In genomic region chr4:108311313-108311712, GRCh38 we compare ENCODE assay signal across 30 cellular contexts.
"Had no signal": no experiment of that assay in that cellular context is flagged by ENCODE, and none has a peak within 500 bp of the region (broad histone marks: within the 10 kb centered on the region; RNA-seq: fewer than 3 reads in every experiment).

No MANE protein-coding gene starts in this region.

- H3K4me3 Mint-ChIP-seq: activated B cell treated with CpG ODN at 0.5 μM for 24 hours; activated CD8-positive, alpha-beta T cell treated with anti-CD3 and anti-CD28 coated beads for 36 hours; activated naive CD8-positive, alpha-beta T cell; activated T-cell treated with anti-CD3 and anti-CD28 coated beads, Interleukin-2, amount 50 U/mL, for 4 hours; activated T-helper 17 cell treated with anti-CD3 and anti-CD28 coated beads, Interleukin-2, amount 50 U/mL, for 72 hours; central memory CD8-positive, alpha-beta T cell; dendritic cell treated with granulocyte-macrophage colony-stimulating factor and Interleukin-4, amounts not matched to agents 40 ng/mL and 50 ng/mL, for 4 days; endodermal cell; T-helper 2 cell treated with Interferon-gamma antibody and Interleukin-4, amounts not matched to agents 5 μg/mL and 100 μg/mL, for 36 hours had no signal

- H3K9me3 Mint-ChIP-seq: activated B cell treated with CpG ODN at 0.5 μM for 24 hours; activated CD8-positive, alpha-beta T cell treated with anti-CD3 and anti-CD28 coated beads for 36 hours; activated T-cell treated with anti-CD3 and anti-CD28 coated beads, Interleukin-2, amount 50 U/mL, for 4 hours; central memory CD8-positive, alpha-beta T cell; T-helper 2 cell treated with Interferon-gamma antibody and Interleukin-4, amounts not matched to agents 5 μg/mL and 100 μg/mL, for 36 hours had no signal

- H3K4me1 Mint-ChIP-seq: activated B cell treated with CpG ODN at 0.5 μM for 24 hours; central memory CD8-positive, alpha-beta T cell had no signal

- H3K27ac Mint-ChIP-seq: activated B cell treated with CpG ODN at 0.5 μM for 24 hours; activated CD8-positive, alpha-beta T cell treated with anti-CD3 and anti-CD28 coated beads for 36 hours; activated naive CD8-positive, alpha-beta T cell; dendritic cell treated with granulocyte-macrophage colony-stimulating factor and Interleukin-4, amounts not matched to agents 40 ng/mL and 50 ng/mL, for 4 days; endodermal cell; T-helper 2 cell treated with Interferon-gamma antibody and Interleukin-4, amounts not matched to agents 5 μg/mL and 100 μg/mL, for 36 hours had no signal

- DNase-seq: activated B cell treated with CpG ODN at 0.5 μM for 24 hours; activated CD4-positive, alpha-beta T cell treated with anti-CD3 and anti-CD28 coated beads for 48 hours; activated CD4-positive, alpha-beta T cell treated with anti-CD3 and anti-CD28 coated beads, Interleukin-2, amount 50 U/mL, for 1 hour; activated CD4-positive, alpha-beta T cell treated with anti-CD3 and anti-CD28 coated beads, Interleukin-2, amount 50 U/mL, for 48 hours; activated CD8-positive, alpha-beta memory T cell treated with anti-CD3 and anti-CD28 coated beads for 24 hours; activated CD8-positive, alpha-beta T cell treated with anti-CD3 and anti-CD28 coated beads for 36 hours; activated effector memory CD4-positive, alpha-beta T cell treated with Interleukin-2 at 50 U/mL for 16 hours; activated gamma-delta T cell treated with Interleukin-2 at 50 U/mL for 16 hours; activated naive CD4-positive, alpha-beta T cell treated with anti-CD3 and anti-CD28 coated beads, Interleukin-2, amount 50 U/mL, for 16 hours; activated naive CD4-positive, alpha-beta T cell treated with Interleukin-2 at 50 U/mL for 16 hours; activated T-cell treated with anti-CD3 and anti-CD28 coated beads, Interleukin-2, amount 50 U/mL, for 4 hours; amniotic stem cell; anterior cingulate cortex; brain microvascular endothelial cell; dorsolateral prefrontal cortex; effector memory CD4-positive, alpha-beta T cell; endodermal cell; foreskin keratinocyte; gastrocnemius medialis; glutamatergic neuron; heart left ventricle; T1000; WERI-Rb-1 had no signal

- ATAC-seq: activated CD4-positive, CD25-positive, alpha-beta regulatory T cell treated with anti-CD3 and anti-CD28 coated beads, Interleukin-2, amount 50 U/mL, for 24 hours; activated CD8-positive, alpha-beta T cell treated with anti-CD3 and anti-CD28 coated beads for 36 hours; activated T-cell treated with anti-CD3 and anti-CD28 coated beads, Interleukin-2, amount 50 U/mL, for 4 hours; activated T-helper 17 cell treated with anti-CD3 and anti-CD28 coated beads, Interleukin-2, amount 50 U/mL, for 72 hours; esophagus mucosa; foreskin keratinocyte; gastrocnemius medialis; heart left ventricle had no signal

- H3K27me3 Mint-ChIP-seq: activated B cell treated with CpG ODN at 0.5 μM for 24 hours; activated CD8-positive, alpha-beta T cell treated with anti-CD3 and anti-CD28 coated beads for 36 hours; activated naive CD8-positive, alpha-beta T cell; activated T-helper 17 cell treated with anti-CD3 and anti-CD28 coated beads, Interleukin-2, amount 50 U/mL, for 72 hours; dendritic cell treated with granulocyte-macrophage colony-stimulating factor and Interleukin-4, amounts not matched to agents 40 ng/mL and 50 ng/mL, for 4 days had no signal
